ENCODE assay signal across 8 cellular contexts in genomic region chr6:149938571-149939462, GRCh38. TPM values are rescaled to one million over a fixed set of nuclear protein-coding genes. Genes with fewer than 3 reads are reported as not detected.
DNase-seq lines count a peak whose midpoint lies in the region; ATAC-seq and TF ChIP-seq lines count a peak whose summit lies in the region.

No MANE protein-coding gene starts in this region.

- peaks cover 96% of the 10 kb centered on the region for H3K27me3 Mint-ChIP-seq in brain

- H2BK12ac ChIP-seq in mesenchymal stem cell (ENCODE audit: low read length in 2 of 2): peak overlapping the region in 1 of 2 experiments; percentile 38

- no peaks in the 10 kb centered on the region for H3K79me1 ChIP-seq in mesenchymal stem cell (replicated peaks; ENCODE audit: low read length, poor library complexity, severe bottlenecking)

- H3K36me3 Mint-ChIP-seq in brain: no peaks in the 10 kb centered on the region

- POLR2A ChIA-PET in Panc1 (lab: Charles Lee): no interaction called here

- peaks cover 6% of the 10 kb centered on the region for H3K4me1 ChIP-seq in Panc1 (ENCODE audit: control insufficient read depth, insufficient read depth, low read length)
- H3K4me1 ChIP-seq in mesenchymal stem cell (ENCODE audit: control insufficient read depth, insufficient read depth, low read depth, low read length): peaks cover 18% of the 10 kb centered on the region
- H3K4me1 ChIP-seq in upper lobe of left lung: peaks cover 19 to 27% (median 25%) of the 10 kb centered on the region in 4 donors

- H4K91ac ChIP-seq in mesenchymal stem cell (ENCODE audit: low read length): peak overlapping the region; percentile 18

- peak overlapping the region; percentile 78 for H3K4me2 ChIP-seq in mesenchymal stem cell (ENCODE audit: low read length, poor library complexity, severe bottlenecking)

- H3K4me3 Mint-ChIP-seq in brain: peak overlapping the region; percentile 63 to 82 (median 75)

- H3K9ac ChIP-seq in mesenchymal stem cell (ENCODE audit: low read length): peak overlapping the region; percentile 62

- H3K14ac ChIP-seq in mesenchymal stem cell (ENCODE audit: low read length in 2 of 2): peak overlapping the region in 1 of 2 experiments; percentile 29

- TF ChIP-seq POLR2A in upper lobe of left lung (IDR thresholded peaks at IDR 0.05): no peak

- no TSS peak for BruUV-seq in Panc1 (replicated peaks; lab: Mats Ljungman, UMichigan)

- peak overlapping the region in 1 of 2 experiments; percentile 87 for H3K23ac ChIP-seq in mesenchymal stem cell (ENCODE audit: low read length in 2 of 2)

- no peaks in the 10 kb centered on the region for H3K36me3 ChIP-seq in Panc1 (ENCODE audit: control insufficient read depth, insufficient read depth, low read length)
- no peaks in the 10 kb centered on the region for H3K36me3 ChIP-seq in mesenchymal stem cell (ENCODE audit: control insufficient read depth in 1 of 2, insufficient read depth in 2 of 2, low read depth in 1 of 2, low read length in 2 of 2)
- no peaks in the 10 kb centered on the region for H3K36me3 ChIP-seq in upper lobe of left lung

- no peak overlapping the region for H2AFZ ChIP-seq in mesenchymal stem cell (ENCODE audit: low read depth, low read length)

- H3K27ac ChIP-seq in Panc1 (ENCODE audit: low read length) (no peak overlapping the region), mesenchymal stem cell (ENCODE audit: low read length, poor library complexity, severe bottlenecking) (no peak overlapping the region), upper lobe of left lung (peak overlapping the region in 1 of 4 donors; percentile 32)

- H3K27me3 ChIP-seq in Panc1 (ENCODE audit: control insufficient read depth, insufficient read depth, low read length) (peaks cover 15% of the 10 kb centered on the region), mesenchymal stem cell (ENCODE audit: control insufficient read depth in 1 of 2, insufficient read depth in 1 of 2, low read length in 2 of 2) (peaks cover 63 to 70% of the 10 kb centered on the region in 2 experiments), upper lobe of left lung (peaks cover 0 to 39% (median 16%) of the 10 kb centered on the region in 4 donors)

- H3K9me3 ChIP-seq in Panc1 (ENCODE audit: control insufficient read depth, insufficient read depth, low read depth, low read length): no peaks in the 10 kb centered on the region
- H3K9me3 ChIP-seq in mesenchymal stem cell (ENCODE audit: control insufficient read depth, low read length): no peaks in the 10 kb centered on the region
- H3K9me3 ChIP-seq in upper lobe of left lung: no peaks in the 10 kb centered on the region

- H2AK5ac ChIP-seq in mesenchymal stem cell (ENCODE audit: low read length, severe bottlenecking): no peak overlapping the region

- H3K4me3 ChIP-seq in Panc1 (ENCODE audit: low read depth in 2 of 2, low read length in 2 of 2) (peak overlapping the region; percentile 51 to 69), mesenchymal stem cell (ENCODE audit: insufficient read depth in 1 of 2, low read depth in 1 of 2, low read length in 2 of 2) (peak overlapping the region; percentile 42 to 76), upper lobe of left lung (peak overlapping the region; percentile 5 to 50 (median 44))

- CTCF ChIA-PET in Panc1 (lab: Charles Lee): no interaction called here

- TF ChIP-seq EP300 in upper lobe of left lung (IDR thresholded peaks at IDR 0.05): no peak

- intact Hi-C loops in Panc1 (cut with micrococcal nuclease; ENCODE audit: unreplicated experiment): no loop called here

- H2BK120ac ChIP-seq in mesenchymal stem cell (ENCODE audit: low read depth, low read length): no peak overlapping the region

- no peak overlapping the region for H3K27ac Mint-ChIP-seq in brain

- DNase-seq in NCI-H345 (lab: John Stamatoyannopoulos, UW): peak; percentile 22
- no peak for DNase-seq in NCI-H345 treated with DMSO at 0.1 percent for 48 hours (lab: John Stamatoyannopoulos, UW; ENCODE audit: unreplicated experiment)
- DNase-seq in Panc1 (ENCODE audit: low read depth, low spot score): no peak
- peak; percentile 35 for DNase-seq in mesenchymal stem cell
- peak in 1 of 2 donors; percentile 85 for DNase-seq in upper lobe of left lung
- no peak for DNase-seq in AML-193 (lab: John Stamatoyannopoulos, UW)

- in situ Hi-C loops in Panc1 (cut with HindIII; ENCODE audit: low pct_unique_long_range_greater_than_20kb, low sequenced_read_pairs): no loop called here

- TF ChIP-seq CTCF in Panc1 (IDR thresholded peaks at IDR 0.05): no peak
- no peak for TF ChIP-seq CTCF in brain (conservative IDR thresholded peaks at IDR 0.05)
- TF ChIP-seq CTCF in upper lobe of left lung (IDR thresholded peaks at IDR 0.05): no peak

- H3K4me1 Mint-ChIP-seq in brain: peaks cover 16% of the 10 kb centered on the region

- H4K8ac ChIP-seq in mesenchymal stem cell (ENCODE audit: low read length): no peak overlapping the region

- no peak overlapping the region for H3K18ac ChIP-seq in mesenchymal stem cell (ENCODE audit: low read depth in 1 of 2, low read length in 2 of 2)

- H3K9me3 Mint-ChIP-seq in brain: peaks cover 0 to 7% (median 0%) of the 10 kb centered on the region in 5 experiments

- H2BK15ac ChIP-seq in mesenchymal stem cell (ENCODE audit: low read depth, poor library complexity, severe bottlenecking): peak overlapping the region; percentile 60

- ATAC-seq in HG02798 (IDR thresholded peaks at IDR 0.05; ENCODE audit: poor library complexity, unreplicated experiment) (peak; percentile 86), Panc1 (peak; percentile 4; the same call in 1 of the 2 replicates), upper lobe of left lung (ENCODE audit: low FRiP score in 2 of 2) (no peak)

- H3K4ac ChIP-seq in mesenchymal stem cell (ENCODE audit: low read depth in 1 of 2, low read length in 2 of 2): no peak overlapping the region

- 4% methylated on average over 59 of the region's 59 CpGs for WGBS in mesenchymal stem cell
- 2 to 3% methylated on average over 30 to 59 of the region's 59 CpGs for WGBS in upper lobe of left lung, 2 donors

- no peak overlapping the region for H2BK5ac ChIP-seq in mesenchymal stem cell (ENCODE audit: low read depth, low read length, poor library complexity, severe bottlenecking)

RNA-seq across cellular contexts. Expression of gene ULBP2, which starts 3.0 kb away (rescaled TPM):
- total RNA-seq in Panc1 (2021; ENCODE audit: unreplicated experiment) (0.69 TPM), upper lobe of left lung (1 to 10 TPM in 3 of 6 donors, under 1 TPM in 1, not detected in 2; 1.00 to 3.7 (median 1.5) TPM)
- 0.63 TPM for polyA plus RNA-seq in Panc1 (2012; ENCODE audit: insufficient read length)
- polyA plus RNA-seq in brain (ENCODE audit: insufficient read depth, low read depth, low replicate concordance): 0.73 TPM
- 6.4 TPM for polyA plus RNA-seq in mesenchymal stem cell (2013, experiment 1 of 2)
- 7.4 TPM for polyA plus RNA-seq in mesenchymal stem cell (2013, experiment 2 of 2)

RNA-seq across cellular contexts. Expression of gene RAET1G, which starts 15.9 kb away (rescaled TPM):
- total RNA-seq in Panc1 (2021; ENCODE audit: unreplicated experiment): 1.2 TPM
- 1.4 TPM for polyA plus RNA-seq in Panc1 (2012; ENCODE audit: insufficient read length)
- not detected for polyA plus RNA-seq in brain (ENCODE audit: insufficient read depth, low read depth, low replicate concordance)
- polyA plus RNA-seq in mesenchymal stem cell (2013, experiment 1 of 2): 1.4 TPM
- polyA plus RNA-seq in mesenchymal stem cell (2013, experiment 2 of 2): 1.4 TPM
- 1 to 10 TPM in 1 of 6 donors, under 1 TPM in 3, not detected in 2; 0.37 to 2.1 (median 0.75) TPM for total RNA-seq in upper lobe of left lung

RNA-seq across cellular contexts. Expression of gene ULBP1, which starts 24.9 kb away (rescaled TPM):
- total RNA-seq in Panc1 (2021; ENCODE audit: unreplicated experiment) (3.1 TPM), upper lobe of left lung (1 to 10 TPM in 3 of 6 donors, under 1 TPM in 3; under 0.01 to 1.6 (median 0.80) TPM)
- 5.4 TPM for polyA plus RNA-seq in Panc1 (2012; ENCODE audit: insufficient read length)
- polyA plus RNA-seq in brain (ENCODE audit: insufficient read depth, low read depth, low replicate concordance): 2.3 TPM
- polyA plus RNA-seq in mesenchymal stem cell (2013, experiment 1 of 2): 6.5 TPM
- 6.7 TPM for polyA plus RNA-seq in mesenchymal stem cell (2013, experiment 2 of 2)

RNA-seq across cellular contexts. Expression of gene RAET1E, which starts 40.9 kb away (rescaled TPM):
- total RNA-seq in Panc1 (2021; ENCODE audit: unreplicated experiment) (1.8 TPM), upper lobe of left lung (1 to 10 TPM in 3 of 6 donors, under 1 TPM in 2, not detected in 1; 0.30 to 2.3 (median 1.4) TPM)
- polyA plus RNA-seq in Panc1 (2012; ENCODE audit: insufficient read length): 0.33 TPM
- 0.17 TPM for polyA plus RNA-seq in brain (ENCODE audit: insufficient read depth, low read depth, low replicate concordance)
- polyA plus RNA-seq in mesenchymal stem cell (2013, experiment 1 of 2): 0.21 TPM
- polyA plus RNA-seq in mesenchymal stem cell (2013, experiment 2 of 2): 0.25 TPM

Comparison
In these comparisons a context has a peak if more than half of its experiments do, and no peak if none do; other contexts are left out.
1. DNase-seq: peak in NCI-H345 (single experiment) and mesenchymal stem cell (single experiment); none in NCI-H345 treated with DMSO at 0.1 percent for 48 hours (single experiment), Panc1 (single experiment) and AML-193 (0 of 2).
2. ATAC-seq: peak in HG02798 (single experiment) and Panc1 (single experiment); none in upper lobe of left lung (0 of 2).
3. Peak in every context shown above with its lines, with median percentiles within 50 percentile points of each other: H3K4me3 ChIP-seq.